Comparison of ENCODE assay signal across 6 cellular contexts in the genomic region with DNA sequence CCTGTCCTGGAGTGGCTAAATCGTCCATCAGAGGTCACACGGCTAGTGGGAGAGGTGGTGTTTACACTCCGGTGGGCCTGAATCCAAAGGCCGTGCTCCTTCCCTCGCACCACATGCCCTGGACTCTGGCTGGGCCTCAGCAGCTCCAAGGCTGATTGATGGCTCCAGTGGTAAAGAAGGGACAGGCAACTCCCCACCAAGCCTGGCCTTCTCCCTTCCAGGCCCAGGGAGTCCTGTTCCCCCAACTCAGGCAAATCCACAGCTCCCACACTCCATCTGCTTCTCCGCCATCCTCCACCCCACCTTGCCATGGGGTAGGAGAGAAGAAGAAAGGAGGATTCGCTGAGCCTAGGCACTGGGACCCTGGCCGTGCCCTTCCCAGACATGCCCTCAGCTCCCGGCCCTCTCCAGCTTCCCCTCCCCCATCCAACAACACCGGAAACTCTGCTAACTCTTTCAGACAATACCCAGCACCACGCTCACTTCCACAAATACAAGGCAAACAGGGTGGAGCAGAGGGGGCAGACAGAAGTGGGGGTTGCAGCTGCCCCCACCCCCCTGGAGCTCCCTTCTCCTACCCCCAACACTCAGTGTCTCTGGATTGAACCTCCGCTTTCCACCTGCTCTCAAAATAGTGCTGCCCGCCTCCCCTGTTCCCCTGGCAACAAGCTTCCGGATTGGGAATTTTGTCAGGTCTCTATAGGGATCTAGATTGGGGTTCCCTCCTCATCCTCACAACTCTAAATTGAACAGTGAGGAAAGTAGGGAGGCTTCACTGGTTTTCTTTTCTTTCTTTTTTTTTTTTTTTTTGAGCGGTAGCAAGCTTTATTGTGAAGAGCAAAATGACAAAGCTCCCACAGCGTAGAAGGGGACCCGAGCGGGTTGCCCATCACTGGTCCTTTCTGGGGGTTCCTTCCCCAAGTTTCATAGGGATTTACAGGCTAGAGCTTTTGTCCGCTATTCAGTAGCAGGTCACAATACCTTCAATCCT. TPM values are rescaled to one million over a fixed set of nuclear protein-coding genes. Genes with fewer than 3 reads are reported as not detected.
DNase-seq lines count a peak whose midpoint lies in the region; ATAC-seq, FAIRE-seq and TF ChIP-seq lines count a peak whose summit lies in the region.

No MANE protein-coding gene starts in this region.

- no peak overlapping the region for H2AFZ ChIP-seq in H1 (ENCODE audit: low read length)

- H3K18ac ChIP-seq in H1 (ENCODE audit: extremely low read depth, low read length), result peak overlapping the region; percentile 83

- CTCF ChIA-PET in H1 (lab: Charles Lee; ENCODE audit: partially characterized antibody), result interaction anchor here (0.7 to 6.7 kb wide), 22 partner anchors 10 to 266 kb away, joined by 3 to 79 read pairs (median 5); partner anchors contain the start of genes ARHGEF2, LAMTOR2, RIT1 and UBQLN4

- H4K8ac ChIP-seq in H1 (ENCODE audit: extremely low read depth, insufficient read depth, low read length), result no peak overlapping the region; the same call in none of the 2 replicates

- no peak for FAIRE-seq in H1 (lab: Jason Lieb, UNC)

- H3K4me1 ChIP-seq in NT2/D1 (ENCODE audit: insufficient read depth, insufficient read length), result peaks cover 41% of the 10 kb centered on the region
- peaks cover 0 to 33% (median 17%) of the 10 kb centered on the region in 4 experiments; a peak in 6 of 7 replicates for H3K4me1 ChIP-seq in H1 (replicated peaks in 1 of 4; ENCODE audit: control insufficient read depth in 3 of 4, insufficient read depth in 4 of 4, low read length in 3 of 4)

- TF ChIP-seq RAD21 in H1 (IDR thresholded peaks at IDR 0.05 in 1 of 2, conservative IDR thresholded peaks at IDR 0.05 in 1 of 2; ENCODE audit: low read depth in 2 of 2, low read length in 2 of 2), result no peak

- no peak overlapping the region for H3K14ac ChIP-seq in H1 (ENCODE audit: insufficient read length)

- peak overlapping the region; percentile 73 for H2BK5ac ChIP-seq in H1 (ENCODE audit: low read depth, low read length)

- H2AK5ac ChIP-seq in H1 (ENCODE audit: low read depth, low read length), result peak overlapping the region; percentile 25; the same call in 1 of the 2 replicates

- peak overlapping the region; percentile 92 for H4K91ac ChIP-seq in H1 (replicated peaks; ENCODE audit: insufficient read length, low read length)

- TF ChIP-seq CTCF in H1 (IDR thresholded peaks at IDR 0.05; ENCODE audit: control extremely low read depth in 1 of 3, insufficient read depth in 1 of 3, low read depth in 1 of 3, low read length in 3 of 3), result no peak

- peaks cover 28% of the 10 kb centered on the region for H3K79me1 ChIP-seq in H1 (ENCODE audit: low read depth, low read length)

- TF ChIP-seq POLR2A in H1 (IDR thresholded peaks at IDR 0.05; ENCODE audit: control extremely low read depth in 1 of 2, low read depth in 2 of 2, low read length in 2 of 2), result no peak; a peak in 1 of 3 replicates

- H2BK120ac ChIP-seq in H1 (replicated peaks; ENCODE audit: low read depth, low read length), result no peak overlapping the region

- POLR2A ChIA-PET in H1 (lab: Charles Lee; ENCODE audit: partially characterized antibody), result interaction anchor here (0.7 to 16.7 kb wide), 14 partner anchors 11 to 278 kb away, joined by 3 to 282 read pairs (median 4); partner anchors contain the start of genes ARHGEF2, KHDC4, LAMTOR2 and RAB25

- H3K9me3 ChIP-seq in NT2/D1 (ENCODE audit: insufficient read depth, low read length) (no peaks in the 10 kb centered on the region), H1 (ENCODE audit: insufficient read depth in 2 of 2, low read depth in 1 of 2, low read length in 1 of 2) (no peaks in the 10 kb centered on the region)

- H2BK12ac ChIP-seq in H1 (ENCODE audit: low read depth, low read length), result no peak overlapping the region; the same call in 1 of the 2 replicates

- no peak overlapping the region for H3K23ac ChIP-seq in H1 (ENCODE audit: insufficient read length)

- no peak for TF ChIP-seq EP300 in H1 (IDR thresholded peaks at IDR 0.05; ENCODE audit: borderline replicate concordance in 1 of 2, low read depth in 2 of 2, low read length in 2 of 2)

- H3K56ac ChIP-seq in H1 (replicated peaks; ENCODE audit: insufficient read length, low read depth, low read length), result no peak overlapping the region

- H3K4me3 ChIP-seq in NT2/D1 (ENCODE audit: insufficient read length, low read depth), result no peak overlapping the region
- no peak overlapping the region for H3K4me3 ChIP-seq in H1 (ENCODE audit: extremely low read depth in 1 of 4, insufficient read depth in 2 of 4, low read depth in 3 of 4, low read length in 4 of 4)

- H3K36me3 ChIP-seq in NT2/D1 (ENCODE audit: insufficient read depth, insufficient read length, low read length), result peaks cover 79% of the 10 kb centered on the region
- peaks cover 20 to 47% (median 35%) of the 10 kb centered on the region in 4 experiments for H3K36me3 ChIP-seq in H1 (ENCODE audit: control insufficient read depth in 2 of 4, insufficient read depth in 4 of 4, low read length in 3 of 4)

- no peak overlapping the region for H2BK20ac ChIP-seq in H1 (ENCODE audit: low read length)

- peaks cover 17 to 32% of the 10 kb centered on the region in 2 experiments for H4K20me1 ChIP-seq in H1 (replicated peaks in 1 of 2; ENCODE audit: control insufficient read depth in 1 of 2, insufficient read depth in 2 of 2, low read length in 2 of 2)

- 80% methylated on average over 17 of the region's 19 CpGs; no CpG with 5 or more reads in 1 of the 2 experiments for WGBS in H1 (ENCODE audit: extremely low coverage in 1 of 2, insufficient coverage in 1 of 2, insufficient read length in 1 of 2, insufficient replicate concordance in 2 of 2, low coverage in 1 of 2, low lambda C conversion rate in 2 of 2, missing lambda C conversion rate in 1 of 2), 2 experiments

- H3K27ac ChIP-seq in H1 (ENCODE audit: low read depth, low read length), result peak overlapping the region; percentile 75

- H3K23me2 ChIP-seq in H1 (ENCODE audit: low read depth, low read length), result no peaks in the 10 kb centered on the region

- peak overlapping the region; percentile 37 for H3K9ac ChIP-seq in NT2/D1 (ENCODE audit: insufficient read length, low read depth)
- no peak overlapping the region for H3K9ac ChIP-seq in H1 (replicated peaks in 1 of 4; ENCODE audit: extremely low read depth in 1 of 4, low read depth in 3 of 4, low read length in 3 of 4)

- DNase-seq in NT2/D1 (ENCODE audit: low read depth, low spot score) (no peak), H1 (ENCODE audit: low read depth in 1 of 2, low spot score in 2 of 2) (no peak), retina (peak; percentile 53), DMS79 (lab: John Stamatoyannopoulos, UW) (no peak)
- no peak for DNase-seq in NK-92 treated with Interleukin-12 subunit alpha and Interleukin-12 subunit beta, amount 100 ng/mL, for 24 hours (lab: John Stamatoyannopoulos, UW)

- no peak for ATAC-seq in HG02610 (IDR thresholded peaks at IDR 0.05; ENCODE audit: unreplicated experiment)

- no peaks in the 10 kb centered on the region for H3K27me3 ChIP-seq in NT2/D1 (ENCODE audit: insufficient read depth, insufficient read length)
- H3K27me3 ChIP-seq in H1 (replicated peaks in 1 of 4; ENCODE audit: control insufficient read depth in 3 of 4, extremely low read depth in 1 of 4, insufficient read depth in 3 of 4, low read length in 3 of 4), result no peaks in the 10 kb centered on the region

- H3K4me2 ChIP-seq in H1 (ENCODE audit: insufficient read depth in 1 of 2, low read depth in 2 of 2, low read length in 2 of 2), result peak overlapping the region; percentile 9 to 34; a peak in 1 of 4 replicates

- peaks cover 4 to 48% of the 10 kb centered on the region in 2 experiments; a peak in 3 of 4 replicates for H3K79me2 ChIP-seq in H1 (ENCODE audit: control insufficient read depth in 1 of 2, insufficient read depth in 2 of 2, low read length in 2 of 2)

- H2BK15ac ChIP-seq in H1 (ENCODE audit: low read length), result no peak overlapping the region

- no peak overlapping the region for H3K4ac ChIP-seq in H1 (replicated peaks; ENCODE audit: insufficient read length, low read depth, low read length)

- H4K5ac ChIP-seq in H1 (ENCODE audit: insufficient read length, low read depth, low read length), result no peak overlapping the region

RNA-seq across cellular contexts. Expression of gene ARHGEF2, which starts 10.6 kb away (rescaled TPM):
- 68.3 and 80.5 TPM in 2 replicates for total RNA-seq in H1 (2021; fragmentation: NEBNext Ultra II Directional; extraction: Animal tissue kit (Norgen Biotek cat#: 25700))
- polyA plus RNA-seq in H1 (2011; rRNA removed), result 42.7 and 55.0 TPM in 2 replicates
- 36.0 TPM for polyA plus RNA-seq in H1 (2011; cell fraction: cytosol; rRNA removed)
- 102 TPM for polyA plus RNA-seq in H1 (2011; cell fraction: nucleus; rRNA removed)
- polyA plus RNA-seq in H1 (2012, experiment 1 of 2), result 54.6 to 83.3 TPM (median 61.5 TPM) in 4 replicates
- 40.4 TPM for polyA plus RNA-seq in H1 (2012, experiment 2 of 2)
- 27.1 TPM for polyA plus RNA-seq in H1 (2013, experiment 1 of 2)
- 27.2 TPM for polyA plus RNA-seq in H1 (2013, experiment 2 of 2)
- 67.3 and 87.2 TPM in 2 replicates for polyA minus RNA-seq in H1 (2011; rRNA and poly(A)+ RNA removed)
- 29.9 TPM for polyA minus RNA-seq in H1 (2011; cell fraction: cytosol; rRNA and poly(A)+ RNA removed)
- 75.9 TPM for polyA minus RNA-seq in H1 (2011; cell fraction: nucleus; rRNA and poly(A)+ RNA removed)

RNA-seq across cellular contexts. Expression of gene RXFP4, which starts 26.3 kb away (rescaled TPM):
- total RNA-seq in H1 (2021; fragmentation: NEBNext Ultra II Directional; extraction: Animal tissue kit (Norgen Biotek cat#: 25700)), result not detected in 2 replicates
- 0.09 TPM in 1 of 2 replicates, not detected in the other for polyA plus RNA-seq in H1 (2011; rRNA removed)
- not detected for polyA plus RNA-seq in H1 (2011; cell fraction: cytosol; rRNA removed)
- not detected for polyA plus RNA-seq in H1 (2011; cell fraction: nucleus; rRNA removed)
- 0.18 TPM in 1 of 4 replicates, not detected in the others for polyA plus RNA-seq in H1 (2012, experiment 1 of 2)
- polyA plus RNA-seq in H1 (2012, experiment 2 of 2), result not detected
- polyA plus RNA-seq in H1 (2013, experiment 1 of 2), result not detected
- not detected for polyA plus RNA-seq in H1 (2013, experiment 2 of 2)
- polyA minus RNA-seq in H1 (2011; rRNA and poly(A)+ RNA removed), result 0.15 TPM in 1 of 2 replicates, not detected in the other
- not detected for polyA minus RNA-seq in H1 (2011; cell fraction: cytosol; rRNA and poly(A)+ RNA removed)
- polyA minus RNA-seq in H1 (2011; cell fraction: nucleus; rRNA and poly(A)+ RNA removed), result 0.70 TPM

RNA-seq across cellular contexts. Expression of gene KHDC4, which starts 33.5 kb away (rescaled TPM):
- total RNA-seq in H1 (2021; fragmentation: NEBNext Ultra II Directional; extraction: Animal tissue kit (Norgen Biotek cat#: 25700)), result 53.4 and 56.6 TPM in 2 replicates
- polyA plus RNA-seq in H1 (2011; rRNA removed), result 59.9 and 81.1 TPM in 2 replicates
- polyA plus RNA-seq in H1 (2011; cell fraction: cytosol; rRNA removed), result 82.9 TPM
- polyA plus RNA-seq in H1 (2011; cell fraction: nucleus; rRNA removed), result 112 TPM
- polyA plus RNA-seq in H1 (2012, experiment 1 of 2), result 50.2 to 59.1 TPM (median 55.5 TPM) in 4 replicates
- 11.6 TPM for polyA plus RNA-seq in H1 (2012, experiment 2 of 2)
- polyA plus RNA-seq in H1 (2013, experiment 1 of 2), result 46.7 TPM
- polyA plus RNA-seq in H1 (2013, experiment 2 of 2), result 44.1 TPM
- polyA minus RNA-seq in H1 (2011; rRNA and poly(A)+ RNA removed), result 89.4 and 120 TPM in 2 replicates
- 50.6 TPM for polyA minus RNA-seq in H1 (2011; cell fraction: cytosol; rRNA and poly(A)+ RNA removed)
- polyA minus RNA-seq in H1 (2011; cell fraction: nucleus; rRNA and poly(A)+ RNA removed), result 103 TPM

RNA-seq across cellular contexts. Expression of gene SSR2, which starts 53.0 kb away (rescaled TPM):
- 190 and 196 TPM in 2 replicates for total RNA-seq in H1 (2021; fragmentation: NEBNext Ultra II Directional; extraction: Animal tissue kit (Norgen Biotek cat#: 25700))
- 411 and 648 TPM in 2 replicates for polyA plus RNA-seq in H1 (2011; rRNA removed)
- polyA plus RNA-seq in H1 (2011; cell fraction: cytosol; rRNA removed), result 513 TPM
- 240 TPM for polyA plus RNA-seq in H1 (2011; cell fraction: nucleus; rRNA removed)
- 232 to 248 TPM (median 244 TPM) in 4 replicates for polyA plus RNA-seq in H1 (2012, experiment 1 of 2)
- polyA plus RNA-seq in H1 (2012, experiment 2 of 2), result 448 TPM
- 408 TPM for polyA plus RNA-seq in H1 (2013, experiment 1 of 2)
- 481 TPM for polyA plus RNA-seq in H1 (2013, experiment 2 of 2)
- 282 and 428 TPM in 2 replicates for polyA minus RNA-seq in H1 (2011; rRNA and poly(A)+ RNA removed)
- 95.5 TPM for polyA minus RNA-seq in H1 (2011; cell fraction: cytosol; rRNA and poly(A)+ RNA removed)
- 85.3 TPM for polyA minus RNA-seq in H1 (2011; cell fraction: nucleus; rRNA and poly(A)+ RNA removed)

RNA-seq across cellular contexts. Expression of gene RIT1, which starts 56.6 kb away (rescaled TPM):
- total RNA-seq in H1 (2021; fragmentation: NEBNext Ultra II Directional; extraction: Animal tissue kit (Norgen Biotek cat#: 25700)), result 25.3 TPM in 2 replicates
- polyA plus RNA-seq in H1 (2011; rRNA removed), result 19.7 and 26.8 TPM in 2 replicates
- polyA plus RNA-seq in H1 (2011; cell fraction: cytosol; rRNA removed), result 26.9 TPM
- polyA plus RNA-seq in H1 (2011; cell fraction: nucleus; rRNA removed), result 10.2 TPM
- polyA plus RNA-seq in H1 (2012, experiment 1 of 2), result 25.7 to 29.6 TPM (median 27.8 TPM) in 4 replicates
- polyA plus RNA-seq in H1 (2012, experiment 2 of 2), result 3.2 TPM
- polyA plus RNA-seq in H1 (2013, experiment 1 of 2), result 8.1 TPM
- polyA plus RNA-seq in H1 (2013, experiment 2 of 2), result 8.5 TPM
- 41.7 and 49.5 TPM in 2 replicates for polyA minus RNA-seq in H1 (2011; rRNA and poly(A)+ RNA removed)
- 18.3 TPM for polyA minus RNA-seq in H1 (2011; cell fraction: cytosol; rRNA and poly(A)+ RNA removed)
- 14.1 TPM for polyA minus RNA-seq in H1 (2011; cell fraction: nucleus; rRNA and poly(A)+ RNA removed)
